ENCODE assay signal across 20 cellular contexts in genomic region chr4:23234716-23235115, GRCh38.
"Had no signal": no experiment of that assay in that cellular context is flagged by ENCODE, and none has a peak within 500 bp of the region (broad histone marks: within the 10 kb centered on the region; RNA-seq: fewer than 3 reads in every experiment).

No MANE protein-coding gene starts in this region.

- H3K4me3 ChIP-seq: body of pancreas, left ventricle myocardium inferior, tibial nerve, uterus had no signal

- H3K27me3 Mint-ChIP-seq: activated CD4-positive, alpha-beta T cell treated with anti-CD3 and anti-CD28 coated beads, Interleukin-2, amount 10 ng/mL, durations not matched to agents 7 days and 5 days; memory B cell; natural killer cell treated with Interleukin-12 subunit alpha and Interleukin-12 subunit beta and Interleukin-15 and Interleukin-18, amount 100 ng/mL, for 72 hours; progenitor cell of endocrine pancreas had no signal

- H3K27ac ChIP-seq: body of pancreas, left ventricle myocardium inferior, tibial nerve, uterus had no signal

- H3K4me1 ChIP-seq: tibial nerve, uterus had no signal

- ATAC-seq: activated naive CD4-positive, alpha-beta T cell treated with anti-CD3 and anti-CD28 coated beads, Interleukin-2, amount 50 U/mL, for 72 hours; activated T-cell treated with anti-CD3 and anti-CD28 coated beads, Interleukin-2, amount 50 U/mL, for 72 hours; body of pancreas; natural killer cell treated with Interleukin-12 subunit alpha and Interleukin-12 subunit beta and Interleukin-15 and Interleukin-18, amount 100 ng/mL, for 72 hours; right cardiac atrium had no signal

- H3K36me3 Mint-ChIP-seq: activated naive CD4-positive, alpha-beta T cell treated with anti-CD3 and anti-CD28 coated beads, Interleukin-2, amount 50 U/mL, for 72 hours; memory B cell; natural killer cell treated with Interleukin-12 subunit alpha and Interleukin-12 subunit beta and Interleukin-15 and Interleukin-18, amount 100 ng/mL, for 72 hours had no signal

- H3K4me3 Mint-ChIP-seq: activated CD4-positive, alpha-beta T cell treated with anti-CD3 and anti-CD28 coated beads, Interleukin-2, amount 10 ng/mL, durations not matched to agents 7 days and 5 days; activated T-cell treated with anti-CD3 and anti-CD28 coated beads, Interleukin-2, amount 50 U/mL, for 72 hours; memory B cell; natural killer cell treated with Interleukin-12 subunit alpha and Interleukin-12 subunit beta and Interleukin-15 and Interleukin-18, amount 100 ng/mL, for 72 hours had no signal

- H3K27me3 ChIP-seq: body of pancreas, tibial nerve, uterus had no signal

- H3K36me3 ChIP-seq: left ventricle myocardium inferior, tibial nerve, uterus had no signal

- H3K9me3 Mint-ChIP-seq: activated CD4-positive, alpha-beta T cell treated with anti-CD3 and anti-CD28 coated beads, Interleukin-2, amount 10 ng/mL, durations not matched to agents 7 days and 5 days; activated naive CD4-positive, alpha-beta T cell treated with anti-CD3 and anti-CD28 coated beads, Interleukin-2, amount 50 U/mL, for 72 hours; activated T-cell treated with anti-CD3 and anti-CD28 coated beads, Interleukin-2, amount 50 U/mL, for 72 hours had no signal

- DNase-seq: activated CD4-positive, alpha-beta T cell treated with anti-CD3 and anti-CD28 coated beads, Interleukin-2, amount 10 ng/mL, durations not matched to agents 7 days and 5 days; activated CD8-positive, alpha-beta memory T cell treated with anti-CD3 and anti-CD28 coated beads, Interleukin-2, amount 50 U/mL, for 48 hours; activated gamma-delta T cell; activated T-cell treated with anti-CD3 and anti-CD28 coated beads, Interleukin-2, amount 50 U/mL, for 72 hours; amniotic stem cell; body of pancreas; central memory CD4-positive, alpha-beta T cell; cortex of kidney; effector CD8-positive, alpha-beta T cell; left ventricle myocardium inferior; right cardiac atrium; small intestine; stimulated activated CD4-positive, alpha-beta T cell treated with anti-CD3 and anti-CD28 coated beads, Interleukin-4, amount 100 ng/mL, for 24 hours; stimulated activated naive CD4-positive, alpha-beta T cell; uterus had no signal

- H3K27ac Mint-ChIP-seq: activated CD4-positive, alpha-beta T cell treated with anti-CD3 and anti-CD28 coated beads, Interleukin-2, amount 10 ng/mL, durations not matched to agents 7 days and 5 days; activated naive CD4-positive, alpha-beta T cell treated with anti-CD3 and anti-CD28 coated beads, Interleukin-2, amount 50 U/mL, for 72 hours; activated T-cell treated with anti-CD3 and anti-CD28 coated beads, Interleukin-2, amount 50 U/mL, for 72 hours; memory B cell; natural killer cell treated with Interleukin-12 subunit alpha and Interleukin-12 subunit beta and Interleukin-15 and Interleukin-18, amount 100 ng/mL, for 72 hours; progenitor cell of endocrine pancreas had no signal

- H3K9me3 ChIP-seq: body of pancreas, left ventricle myocardium inferior, tibial nerve, uterus had no signal

- H3K4me1 Mint-ChIP-seq: activated CD4-positive, alpha-beta T cell treated with anti-CD3 and anti-CD28 coated beads, Interleukin-2, amount 10 ng/mL, durations not matched to agents 7 days and 5 days; memory B cell had no signal
